In the genomic region with DNA sequence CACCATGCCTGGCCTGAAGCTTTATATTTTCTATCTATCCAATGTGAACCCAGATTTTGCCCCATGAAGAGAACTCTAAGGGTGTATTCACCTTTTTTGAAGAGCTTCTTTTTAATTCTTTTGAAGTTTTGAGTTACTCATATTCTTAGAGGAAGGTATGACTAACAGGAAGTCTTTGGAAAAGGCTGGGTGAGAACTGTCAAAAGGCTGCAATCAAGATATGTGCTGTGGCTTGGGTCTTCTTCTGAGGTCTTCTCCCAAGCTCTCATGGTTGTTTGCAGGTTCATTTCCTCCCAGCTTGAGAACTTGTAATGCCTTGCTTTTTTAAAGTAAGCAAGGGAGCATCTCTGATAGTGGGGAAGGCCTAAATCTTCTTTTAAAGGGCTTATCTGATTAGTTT, we compare ENCODE assay signal across 15 cellular contexts. TPM values are rescaled to one million over a fixed set of nuclear protein-coding genes. Genes with fewer than 3 reads are reported as not detected.
A peak's percentile ranks its signal among the peaks of the same experiment; 100 is the strongest.
DNase-seq lines count a peak whose midpoint lies in the region; ATAC-seq, FAIRE-seq and TF ChIP-seq lines count a peak whose summit lies in the region.
"Had no signal": no experiment of that assay in that cellular context is flagged by ENCODE, and none has a peak within 500 bp of the region (broad histone marks: within the 10 kb centered on the region; RNA-seq: fewer than 3 reads in every experiment).

No MANE protein-coding gene starts in this region.

- CTCF ChIA-PET in CD8-positive, alpha-beta T cell (lab: Charles Lee) = no interaction called here
- CTCF ChIA-PET in endothelial cell of umbilical vein (lab: Charles Lee) = interaction anchor here (0.6 to 0.8 kb wide), 2 partner anchors 12 to 45 kb away, joined by 3 read pairs; no protein-coding TSS in a partner anchor

- no peak overlapping the region for H3K27ac ChIP-seq in CD8-positive, alpha-beta T cell (ENCODE audit: low read depth, low read length)
- H3K27ac ChIP-seq in endothelial cell of umbilical vein (ENCODE audit: insufficient read depth, low read depth, low read length) = no peak overlapping the region
- H3K27ac ChIP-seq: C4-2B had no signal

- DNase-seq in CD8-positive, alpha-beta T cell = peak in 4 of 7 experiments; percentile 8 to 26 (median 12)
- peak; percentile 27 for DNase-seq in activated CD4-positive, alpha-beta T cell treated with anti-CD3 and anti-CD28 coated beads for 48 hours
- DNase-seq in endothelial cell of umbilical vein (ENCODE audit: low read depth, low spot score) = no peak
- no peak for DNase-seq in NOMO-1 treated with dmso at 0.1 percent for 144 hours (lab: John Stamatoyannopoulos, UW; ENCODE audit: unreplicated experiment)
- DNase-seq in CD14-positive monocyte (ENCODE audit: low spot score) = no peak
- DNase-seq: GF-D8, left colon, NCI-H1436, NCI-H526, retina had no signal

- H3K4me1 ChIP-seq in CD8-positive, alpha-beta T cell (ENCODE audit: insufficient read depth, low read length) = peaks cover 35% of the 10 kb centered on the region
- no peaks in the 10 kb centered on the region for H3K4me1 ChIP-seq in endothelial cell of umbilical vein (ENCODE audit: control insufficient read depth, extremely low read depth, insufficient read depth, low read length)

- intact Hi-C loops in CD8-positive, alpha-beta T cell (cut with DNase I, micrococcal nuclease) = loop anchor here in 1 of 2 experiments (1.0 to 5.0 kb wide), 3 partner anchors 56 to 1365 kb away; a partner anchor contains a TSS
- intact Hi-C loops in endothelial cell of umbilical vein (cut with micrococcal nuclease) (no loop called here), CD14-positive monocyte (cut with micrococcal nuclease) (no loop called here)

- dilution Hi-C loops in endothelial cell of umbilical vein (cut with MboI; ENCODE audit: extremely low pct_ligation_motif_present, low sequenced_read_pairs) = no loop called here

- FAIRE-seq in endothelial cell of umbilical vein (lab: Jason Lieb, UNC) = peak; percentile 12

- no peak overlapping the region for H3K4me3 ChIP-seq in CD8-positive, alpha-beta T cell (ENCODE audit: low read depth, low read length)
- no peak overlapping the region for H3K4me3 ChIP-seq in endothelial cell of umbilical vein (replicated peaks in 1 of 3; ENCODE audit: insufficient read depth in 1 of 3, low read depth in 1 of 3, low read length in 3 of 3)

- ATAC-seq in CD8-positive, alpha-beta T cell = peak; percentile 91
- ATAC-seq in GM21529 (IDR thresholded peaks at IDR 0.05; ENCODE audit: unreplicated experiment) = peak; percentile 42
- no peak for ATAC-seq in GM18498 (IDR thresholded peaks at IDR 0.05; ENCODE audit: unreplicated experiment)
- ATAC-seq: left colon had no signal

- H2AFZ ChIP-seq in endothelial cell of umbilical vein (ENCODE audit: low read depth, low read length) = no peak overlapping the region

- H3K9ac ChIP-seq in endothelial cell of umbilical vein (replicated peaks; ENCODE audit: extremely low read depth, insufficient read depth, low read length) = no peak overlapping the region

- H3K9me3 ChIP-seq in CD8-positive, alpha-beta T cell (ENCODE audit: low read length) = no peaks in the 10 kb centered on the region
- H3K9me3 ChIP-seq in endothelial cell of umbilical vein (replicated peaks; ENCODE audit: control insufficient read depth, insufficient read depth, low read length) = no peaks in the 10 kb centered on the region

- no peaks in the 10 kb centered on the region for H3K9me1 ChIP-seq in endothelial cell of umbilical vein (replicated peaks; ENCODE audit: control insufficient read depth, extremely low read depth, insufficient read depth, low read length)

- POLR2A ChIA-PET in CD8-positive, alpha-beta T cell (lab: Charles Lee) = interaction anchor here (1.2 kb wide), 1 partner anchor 419 kb away, joined by 3 read pairs; a partner anchor contains a TSS
- POLR2A ChIA-PET in endothelial cell of umbilical vein (lab: Charles Lee) = no interaction called here

- H3K36me3 Mint-ChIP-seq in CD8-positive, alpha-beta T cell = no peaks in the 10 kb centered on the region
- H3K36me3 Mint-ChIP-seq in CD14-positive monocyte = no peaks in the 10 kb centered on the region

- no peaks in the 10 kb centered on the region for H3K27me3 ChIP-seq in CD8-positive, alpha-beta T cell (ENCODE audit: insufficient read depth, low read length)
- no peaks in the 10 kb centered on the region for H3K27me3 ChIP-seq in endothelial cell of umbilical vein (ENCODE audit: control insufficient read depth in 2 of 2, insufficient read depth in 2 of 2, low read length in 2 of 2)

- no peak for TF ChIP-seq POLR2A in endothelial cell of umbilical vein (IDR thresholded peaks at IDR 0.05; ENCODE audit: low read depth, low read length)

- peaks cover 39% of the 10 kb centered on the region for H3K4me1 Mint-ChIP-seq in CD8-positive, alpha-beta T cell (ENCODE audit: low read depth)
- no peaks in the 10 kb centered on the region for H3K4me1 Mint-ChIP-seq in CD14-positive monocyte

- no peaks in the 10 kb centered on the region for H3K9me3 Mint-ChIP-seq in CD8-positive, alpha-beta T cell
- peaks cover 0 to 13% (median 3%) of the 10 kb centered on the region in 7 donors for H3K9me3 Mint-ChIP-seq in CD14-positive monocyte

- H3K36me3 ChIP-seq in CD8-positive, alpha-beta T cell (ENCODE audit: insufficient read depth, low read length) = no peaks in the 10 kb centered on the region
- no peaks in the 10 kb centered on the region for H3K36me3 ChIP-seq in endothelial cell of umbilical vein (ENCODE audit: control insufficient read depth in 2 of 2, extremely low read depth in 1 of 2, insufficient read depth in 2 of 2, low read length in 2 of 2)

- H4K20me1 ChIP-seq in endothelial cell of umbilical vein (replicated peaks; ENCODE audit: control insufficient read depth, extremely low read depth, insufficient read depth, low read length) = no peaks in the 10 kb centered on the region

- no peak overlapping the region for H3K4me2 ChIP-seq in endothelial cell of umbilical vein (ENCODE audit: insufficient read depth, low read length)

- no peaks in the 10 kb centered on the region for H3K27me3 Mint-ChIP-seq in CD8-positive, alpha-beta T cell (ENCODE audit: low read depth)
- H3K27me3 Mint-ChIP-seq in CD14-positive monocyte (ENCODE audit: low read depth in 3 of 3) = peaks cover 0 to 1% (median 0%) of the 10 kb centered on the region in 3 donors

- no peaks in the 10 kb centered on the region for H3K79me2 ChIP-seq in endothelial cell of umbilical vein (ENCODE audit: control insufficient read depth, insufficient read depth, low read length)

- TF ChIP-seq CTCF in CD8-positive, alpha-beta T cell (IDR thresholded peaks at IDR 0.05) = no peak
- no peak for TF ChIP-seq CTCF in endothelial cell of umbilical vein (IDR thresholded peaks at IDR 0.05; ENCODE audit: extremely low read depth in 1 of 2, insufficient read depth in 1 of 2, low read depth in 1 of 2, low read length in 2 of 2)
- TF ChIP-seq CTCF in CD14-positive monocyte (IDR thresholded peaks at IDR 0.05) = no peak

- peak overlapping the region; percentile 6 for H3K4me3 Mint-ChIP-seq in CD8-positive, alpha-beta T cell
- no peak overlapping the region for H3K4me3 Mint-ChIP-seq in CD14-positive monocyte

- no TSS peak for BruUV-seq in endothelial cell of umbilical vein (replicated peaks; lab: Mats Ljungman, UMichigan)

- H3K27ac Mint-ChIP-seq in CD8-positive, alpha-beta T cell = peak overlapping the region; percentile 50
- no peak overlapping the region for H3K27ac Mint-ChIP-seq in CD14-positive monocyte

TF ChIP-seq in endothelial cell of umbilical vein, 7 proteins besides CTCF, POLR2A, EP300 and RAD21:
- TF ChIP-seq, protein P1, sequence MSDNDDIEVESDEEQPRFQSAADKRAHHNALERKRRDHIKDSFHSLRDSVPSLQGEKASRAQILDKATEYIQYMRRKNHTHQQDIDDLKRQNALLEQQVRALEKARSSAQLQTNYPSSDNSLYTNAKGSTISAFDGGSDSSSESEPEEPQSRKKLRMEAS (IDR thresholded peaks at IDR 0.05; ENCODE audit: insufficient read depth, insufficient read length) = no peak
- no peak for TF ChIP-seq GATA2 (IDR thresholded peaks at IDR 0.05; ENCODE audit: insufficient read depth, insufficient read length, low read depth, low read length)
- no peak for TF ChIP-seq MYC (IDR thresholded peaks at IDR 0.05; ENCODE audit: low read depth, low read length)
- TF ChIP-seq EZH2 (IDR thresholded peaks at IDR 0.05; ENCODE audit: borderline replicate concordance, low read depth, low read length, severe bottlenecking) = no peak
- TF ChIP-seq POLR2AphosphoS5 (IDR thresholded peaks at IDR 0.05; ENCODE audit: insufficient read depth, low read depth, low read length) = no peak
- TF ChIP-seq FOS (IDR thresholded peaks at IDR 0.05; ENCODE audit: borderline replicate concordance, insufficient read depth, low read length) = no peak
- no peak for TF ChIP-seq JUN (IDR thresholded peaks at IDR 0.05; ENCODE audit: borderline replicate concordance, insufficient read depth, insufficient read length, low read depth)

RNA-seq across cellular contexts. Expression of a gene that starts 3.1 kb away (rescaled TPM):
- total RNA-seq in CD8-positive, alpha-beta T cell = not detected
- not detected in 2 replicates for total RNA-seq in endothelial cell of umbilical vein
- not detected in 2 replicates for polyA plus RNA-seq in endothelial cell of umbilical vein
- not detected in 2 replicates for polyA plus RNA-seq in endothelial cell of umbilical vein (2011; cell fraction: cytosol; rRNA removed)
- not detected in 2 replicates for polyA plus RNA-seq in endothelial cell of umbilical vein (2011; cell fraction: nucleus; rRNA removed)
- not detected in 2 replicates for polyA plus RNA-seq in endothelial cell of umbilical vein (2012)
- not detected in 2 replicates for polyA minus RNA-seq in endothelial cell of umbilical vein
- polyA minus RNA-seq in endothelial cell of umbilical vein (2011; cell fraction: cytosol; rRNA and poly(A)+ RNA removed) = not detected
- polyA minus RNA-seq in endothelial cell of umbilical vein (2011; cell fraction: nucleus; rRNA and poly(A)+ RNA removed) = not detected in 2 replicates
- not detected for polyA plus RNA-seq in CD14-positive monocyte
- total RNA-seq: cardiac septum, left colon, myocyte had no signal

RNA-seq across cellular contexts. Expression of a gene that starts 56.1 kb away (rescaled TPM):
- 1 to 10 TPM in 1 of 2 experiments, under 1 TPM in 1; 0.90 to 1.5 TPM for total RNA-seq in CD8-positive, alpha-beta T cell
- total RNA-seq in endothelial cell of umbilical vein = 6.5 and 8.4 TPM in 2 replicates
- polyA plus RNA-seq in endothelial cell of umbilical vein (1.3 and 1.7 TPM in 2 replicates), CD14-positive monocyte (1 to 10 TPM; 3.4 to 3.9 TPM)
- 2.5 and 2.9 TPM in 2 replicates for polyA plus RNA-seq in endothelial cell of umbilical vein (2011; cell fraction: cytosol; rRNA removed)
- 3.7 and 4.2 TPM in 2 replicates for polyA plus RNA-seq in endothelial cell of umbilical vein (2011; cell fraction: nucleus; rRNA removed)
- 4.0 and 4.6 TPM in 2 replicates for polyA plus RNA-seq in endothelial cell of umbilical vein (2012)
- polyA minus RNA-seq in endothelial cell of umbilical vein = 1.1 and 1.4 TPM in 2 replicates
- 1.6 TPM for polyA minus RNA-seq in endothelial cell of umbilical vein (2011; cell fraction: cytosol; rRNA and poly(A)+ RNA removed)
- polyA minus RNA-seq in endothelial cell of umbilical vein (2011; cell fraction: nucleus; rRNA and poly(A)+ RNA removed) = 1.9 and 5.8 TPM in 2 replicates

Comparison
In these comparisons a context has a peak if more than half of its experiments do, and no peak if none do; other contexts are left out.
1. DNase-seq: peak in CD8-positive, alpha-beta T cell (4 of 7) and activated CD4-positive, alpha-beta T cell treated with anti-CD3 and anti-CD28 coated beads for 48 hours (single experiment); none in endothelial cell of umbilical vein (single experiment), NOMO-1 treated with dmso at 0.1 percent for 144 hours (single experiment) and CD14-positive monocyte (single experiment).